20 cellular contexts compared by ENCODE assay signal in the genomic region with DNA sequence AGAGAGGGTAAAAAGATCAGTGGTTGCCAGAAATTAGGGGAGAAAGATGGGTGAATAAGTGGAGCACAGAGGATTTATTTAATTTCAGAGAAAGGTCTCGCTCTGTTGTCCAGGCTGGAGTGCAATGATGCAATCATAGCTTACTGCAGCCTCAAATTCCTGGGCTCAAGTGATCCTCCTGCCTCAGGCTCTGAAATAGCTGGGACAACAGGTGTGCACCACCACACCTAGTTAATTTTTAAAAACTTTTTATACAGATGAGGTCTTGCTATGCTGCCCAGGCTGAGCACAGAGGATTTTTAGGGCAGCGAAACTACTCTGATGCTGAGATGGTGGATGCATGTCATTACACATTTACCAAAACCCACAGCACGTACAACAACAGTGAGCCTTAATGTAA. TPM values are rescaled to one million over a fixed set of nuclear protein-coding genes. Genes with fewer than 3 reads are reported as not detected.
DNase-seq lines count a peak whose midpoint lies in the region; ATAC-seq, FAIRE-seq and TF ChIP-seq lines count a peak whose summit lies in the region.
"Had no signal": no experiment of that assay in that cellular context is flagged by ENCODE, and none has a peak within 500 bp of the region (broad histone marks: within the 10 kb centered on the region; RNA-seq: fewer than 3 reads in every experiment).

No MANE protein-coding gene starts in this region.

- no TSS peak for BruUV-seq in HepG2 (replicated peaks; lab: Mats Ljungman, UMichigan)
- no TSS peak for BruUV-seq in K562 (replicated peaks; lab: Mats Ljungman, UMichigan)

- H3K4me1 ChIP-seq in HepG2 (ENCODE audit: insufficient read depth, low read length), result peaks cover 9% of the 10 kb centered on the region; the same call in 1 of the 2 replicates
- peaks cover 0 to 35% (median 11%) of the 10 kb centered on the region in 4 donors for H3K4me1 ChIP-seq in right lobe of liver
- peaks cover 6% of the 10 kb centered on the region for H3K4me1 ChIP-seq in HEK293 (ENCODE audit: control insufficient read depth, insufficient read depth, low read length)
- no peaks in the 10 kb centered on the region for H3K4me1 ChIP-seq in K562 (replicated peaks in 1 of 2; ENCODE audit: control insufficient read depth in 2 of 2, insufficient read depth in 2 of 2, low read length in 2 of 2)

- DNase-seq in HepG2 (ENCODE audit: low spot score), result no peak
- DNase-seq in right lobe of liver, result no peak
- DNase-seq in K562 (ENCODE audit: extremely low read depth in 1 of 4, low spot score in 3 of 4), result no peak
- DNase-seq in urothelium cell line (ENCODE audit: low spot score), result no peak
- no peak for DNase-seq in GF-D8 (lab: John Stamatoyannopoulos, UW)
- DNase-seq in HPDE6-E6E7 (ENCODE audit: extremely low spot score), result no peak
- DNase-seq: AML-193; Caco-2; Calu3; CD4-positive, alpha-beta T cell; CD8-positive, alpha-beta T cell; DMS79 treated with DMSO at 0.1 percent for 48 hours had no signal

- peaks cover 5 to 51% of the 10 kb centered on the region in 2 experiments; a peak in 4 of 5 replicates for H3K27me3 ChIP-seq in HepG2 (ENCODE audit: control insufficient read depth in 1 of 2, insufficient read depth in 2 of 2, low read length in 2 of 2)
- H3K27me3 ChIP-seq in right lobe of liver, result no peaks in the 10 kb centered on the region
- H3K27me3 ChIP-seq in K562 (ENCODE audit: control insufficient read depth in 2 of 2, insufficient read depth in 2 of 2, low read length in 2 of 2), result peaks cover 8 to 22% of the 10 kb centered on the region in 2 experiments; a peak in 4 of 5 replicates

- TF ChIP-seq POLR2A in HepG2 (IDR thresholded peaks at IDR 0.05; ENCODE audit: insufficient read depth in 1 of 2, low read depth in 2 of 2, low read length in 2 of 2) (no peak), right lobe of liver (IDR thresholded peaks at IDR 0.05) (no peak), K562 (conservative IDR thresholded peaks at IDR 0.05) (no peak)

- POLR2A ChIA-PET in HepG2 (lab: Yijun Ruan, JAX) (no interaction called here), HEK293 (lab: Yijun Ruan, JAX) (no interaction called here), K562 (lab: Yijun Ruan, JAX) (interaction anchor here (0.7 kb wide), 2 partner anchors 19 to 21 kb away, joined by 3 read pairs; no protein-coding TSS in a partner anchor)

- CTCF ChIA-PET in HepG2 (lab: Yijun Ruan, JAX; ENCODE audit: low intra/inter-chr PET ratio, low total read pairs), result no interaction called here
- CTCF ChIA-PET in HEK293 (lab: Yijun Ruan, JAX), result no interaction called here
- CTCF ChIA-PET in K562 (lab: Yijun Ruan, JAX; ENCODE audit: low intra/inter-chr PET ratio), result no interaction called here

- H3K4me3 ChIP-seq in HepG2 (replicated peaks in 1 of 3; ENCODE audit: insufficient read depth in 1 of 3, low read depth in 2 of 3, low read length in 3 of 3), result no peak overlapping the region
- H3K4me3 ChIP-seq in right lobe of liver, result no peak overlapping the region
- no peak overlapping the region for H3K4me3 ChIP-seq in HEK293 (ENCODE audit: low read depth, low read length)
- no peak overlapping the region for H3K4me3 ChIP-seq in K562
- H3K4me3 ChIP-seq: A549; BLaER1 treated with 17β-estradiol and CSF1 and Interleukin-3, amounts not matched to agents 10 nM and 100 nM had no signal

- H2AFZ ChIP-seq in HepG2 (ENCODE audit: low read length), result no peak overlapping the region
- no peak overlapping the region for H2AFZ ChIP-seq in K562 (ENCODE audit: low read depth, low read length)

- 20% methylated on average over 3 of the region's 3 CpGs for WGBS in HepG2 (ENCODE audit: low lambda C conversion rate)
- 100% methylated on average over 3 of the region's 3 CpGs for WGBS in right lobe of liver (ENCODE audit: insufficient coverage, low coverage, low lambda C conversion rate, missing lambda C conversion rate)
- 12% methylated on average over 3 of the region's 3 CpGs for WGBS in K562 (ENCODE audit: insufficient coverage, low coverage, missing lambda C conversion rate)

- H3K27ac ChIP-seq in HepG2 (ENCODE audit: extremely low read length, insufficient read depth, low read length) (no peak overlapping the region), right lobe of liver (no peak overlapping the region), HEK293 (ENCODE audit: extremely low read depth, low read depth, low read length) (no peak overlapping the region), K562 (ENCODE audit: extremely low read depth, low read depth, low read length) (no peak overlapping the region)
- H3K27ac ChIP-seq: 22Rv1; A549; BLaER1 treated with 17β-estradiol and CSF1 and Interleukin-3, amounts not matched to agents 10 nM and 100 nM; C4-2B had no signal

- H3K79me2 ChIP-seq in HepG2 (ENCODE audit: insufficient read depth, low read length), result no peaks in the 10 kb centered on the region
- H3K79me2 ChIP-seq in K562 (ENCODE audit: control insufficient read depth, insufficient read depth, low read length), result no peaks in the 10 kb centered on the region

- FAIRE-seq in HepG2 (lab: Jason Lieb, UNC) (no peak), K562 (lab: Jason Lieb, UNC) (no peak), urothelium cell line (lab: Jason Lieb, UNC) (peak; percentile 53)
- FAIRE-seq: A549, D721Med, G401.6 had no signal

- H3K9me1 ChIP-seq in K562 (ENCODE audit: control insufficient read depth, insufficient read depth, low read length), result no peaks in the 10 kb centered on the region

- no peak overlapping the region for H3K9ac ChIP-seq in HepG2 (ENCODE audit: insufficient read depth, low read depth, low read length)
- no peak overlapping the region for H3K9ac ChIP-seq in K562 (ENCODE audit: insufficient read depth in 1 of 2, low read depth in 2 of 2, low read length in 2 of 2)
- H3K9ac ChIP-seq: BLaER1 treated with 17β-estradiol and CSF1 and Interleukin-3, amounts not matched to agents 10 nM and 100 nM had no signal

- no peak overlapping the region for H3K4me2 ChIP-seq in HepG2 (ENCODE audit: low read depth, low read length)
- H3K4me2 ChIP-seq in K562 (ENCODE audit: insufficient read depth, low read length), result no peak overlapping the region
- H3K4me2 ChIP-seq: A549; BLaER1 treated with 17β-estradiol and CSF1 and Interleukin-3, amounts not matched to agents 10 nM and 100 nM had no signal

- TF ChIP-seq RAD21 in HepG2 (CRISPR knock-in tag; IDR thresholded peaks at IDR 0.05) (no peak), K562 (CRISPR knock-in tag; conservative IDR thresholded peaks at IDR 0.05 in 1 of 2, IDR thresholded peaks at IDR 0.05 in 1 of 2) (no peak)

- H3K36me3 ChIP-seq in HepG2 (replicated peaks in 1 of 2; ENCODE audit: control insufficient read depth in 1 of 2, insufficient read depth in 2 of 2, low read length in 2 of 2), result no peaks in the 10 kb centered on the region
- no peaks in the 10 kb centered on the region for H3K36me3 ChIP-seq in right lobe of liver
- no peaks in the 10 kb centered on the region for H3K36me3 ChIP-seq in HEK293 (ENCODE audit: control insufficient read depth in 2 of 2, insufficient read depth in 1 of 2, low read length in 2 of 2)
- H3K36me3 ChIP-seq in K562 (ENCODE audit: control insufficient read depth, insufficient read depth, low read length), result no peaks in the 10 kb centered on the region
- H3K36me3 ChIP-seq: BLaER1 treated with 17β-estradiol and CSF1 and Interleukin-3, amounts not matched to agents 10 nM and 100 nM had no signal

- TF ChIP-seq EP300 in HepG2 (IDR thresholded peaks at IDR 0.05; ENCODE audit: low read depth in 2 of 2, low read length in 2 of 2), result no peak
- no peak for TF ChIP-seq EP300 in HepG2 (CRISPR knock-in tag; IDR thresholded peaks at IDR 0.05; ENCODE audit: borderline replicate concordance)
- no peak for TF ChIP-seq EP300 in K562 (IDR thresholded peaks at IDR 0.05; ENCODE audit: low read length)

- intact Hi-C loops in HepG2 (cut with micrococcal nuclease; ENCODE audit: unreplicated experiment) (no loop called here), right lobe of liver (cut with DNase I) (no loop called here), K562 (cut with micrococcal nuclease) (no loop called here)

- ATAC-seq in HepG2 (no peak), right lobe of liver (no peak), K562 (no peak), GM21576 (IDR thresholded peaks at IDR 0.05; ENCODE audit: unreplicated experiment) (no peak)
- ATAC-seq: A549; CD8-positive, alpha-beta T cell had no signal

- TF ChIP-seq CTCF in HepG2 (CRISPR knock-in tag; IDR thresholded peaks at IDR 0.05), result no peak
- TF ChIP-seq CTCF in right lobe of liver (IDR thresholded peaks at IDR 0.05), result no peak
- no peak for TF ChIP-seq CTCF in HEK293 (tag by site-specific recombination; IDR thresholded peaks at IDR 0.05)
- no peak for TF ChIP-seq CTCF in K562 (IDR thresholded peaks at IDR 0.05 in 2 of 3, conservative IDR thresholded peaks at IDR 0.05 in 1 of 3; ENCODE audit: insufficient read depth in 2 of 3, low read depth in 1 of 3, low read length in 3 of 3)

- no peaks in the 10 kb centered on the region for H3K9me3 ChIP-seq in HepG2 (ENCODE audit: low read length)
- H3K9me3 ChIP-seq in right lobe of liver, result no peaks in the 10 kb centered on the region
- no peaks in the 10 kb centered on the region for H3K9me3 ChIP-seq in HEK293 (ENCODE audit: control insufficient read depth, insufficient read depth, low read depth, low read length)
- H3K9me3 ChIP-seq in K562 (replicated peaks; ENCODE audit: control insufficient read depth, insufficient read depth, low read depth, low read length), result no peaks in the 10 kb centered on the region
- H3K9me3 ChIP-seq: A549; BLaER1 treated with 17β-estradiol and CSF1 and Interleukin-3, amounts not matched to agents 10 nM and 100 nM; Caco-2 had no signal

- in situ Hi-C loops in HepG2 (cut with HindIII; ENCODE audit: extremely low pct_ligation_motif_present, low pct_unique_long_range_greater_than_20kb), result no loop called here
- in situ Hi-C loops in K562 (cut with MboI), result no loop called here

- H4K20me1 ChIP-seq in HepG2 (ENCODE audit: insufficient read depth, low read length) (no peaks in the 10 kb centered on the region), K562 (replicated peaks; ENCODE audit: control insufficient read depth, insufficient read depth, low read length) (no peaks in the 10 kb centered on the region)

RNA-seq across cellular contexts. Expression of gene TLE3, which starts 20.9 kb away (rescaled TPM):
- total RNA-seq in HepG2 (2016; rRNA removed; fragmentation: Illumina TruSeq; extraction: Trizol), result 11.9 TPM in 2 replicates
- 4.3 and 4.6 TPM in 2 replicates for total RNA-seq in HepG2 (2016; cell fraction: cytosol; rRNA removed; fragmentation: Illumina TruSeq; extraction: Trizol; ENCODE audit: low read depth)
- total RNA-seq in HepG2 (2016; cell fraction: insoluble cytoplasmic fraction; rRNA removed; fragmentation: Illumina TruSeq; extraction: Trizol), result 11.3 and 13.4 TPM in 2 replicates
- total RNA-seq in HepG2 (2016; cell fraction: membrane; rRNA removed; fragmentation: Illumina TruSeq; extraction: Trizol), result 6.8 and 8.2 TPM in 2 replicates
- 17.8 and 18.8 TPM in 2 replicates for total RNA-seq in HepG2 (2016; cell fraction: nucleus; rRNA removed; fragmentation: Illumina TruSeq; extraction: Trizol)
- polyA plus RNA-seq in HepG2 (2011; rRNA removed), result 10.8 and 13.8 TPM in 2 replicates
- 7.1 and 8.6 TPM in 2 replicates for polyA plus RNA-seq in HepG2 (2011; cell fraction: cytosol; rRNA removed)
- polyA plus RNA-seq in HepG2 (2011; cell fraction: nucleus; rRNA removed), result 48.8 and 69.4 TPM in 2 replicates
- polyA plus RNA-seq in HepG2 (2012), result 21.9 and 27.0 TPM in 2 replicates
- polyA plus RNA-seq in HepG2 (2016; cell fraction: cytosol; fragmentation: Illumina TruSeq; extraction: Trizol; ENCODE audit: low read depth), result 0.89 and 1.1 TPM in 2 replicates
- polyA plus RNA-seq in HepG2 (2016; cell fraction: insoluble cytoplasmic fraction; fragmentation: Illumina TruSeq; extraction: Trizol; ENCODE audit: low read depth), result 11.5 and 15.8 TPM in 2 replicates
- 2.4 and 4.2 TPM in 2 replicates for polyA plus RNA-seq in HepG2 (2016; cell fraction: membrane; fragmentation: Illumina TruSeq; extraction: Trizol; ENCODE audit: low read depth)
- 22.7 and 23.0 TPM in 2 replicates for polyA plus RNA-seq in HepG2 (2016; cell fraction: nucleus; fragmentation: Illumina TruSeq; extraction: Trizol; ENCODE audit: insufficient read depth, low read depth)
- 51.1 and 121 TPM in 2 replicates for polyA minus RNA-seq in HepG2 (2011; rRNA and poly(A)+ RNA removed; ENCODE audit: low replicate concordance)
- 16.1 and 16.6 TPM in 2 replicates for polyA minus RNA-seq in HepG2 (2011; cell fraction: cytosol; rRNA and poly(A)+ RNA removed)
- polyA minus RNA-seq in HepG2 (2011; cell fraction: nucleus; rRNA and poly(A)+ RNA removed), result 57.1 and 60.3 TPM in 2 replicates
- total RNA-seq in right lobe of liver, result 10 to 100 TPM in 5 of 6 experiments, 1 to 10 TPM in 1; 8.9 to 38.2 (median 21.2) TPM
- total RNA-seq in K562 (2011; cell fraction: chromatin; rRNA removed; ENCODE audit: low replicate concordance), result 47.5 and 98.2 TPM in 2 replicates
- total RNA-seq in K562 (2011; cell fraction: nucleolus; rRNA removed), result 56.7 and 69.2 TPM in 2 replicates
- total RNA-seq in K562 (2011; cell fraction: nucleoplasm; rRNA removed), result 49.1 and 56.6 TPM in 2 replicates
- total RNA-seq in K562 (2014; rRNA removed), result 26.9 and 31.6 TPM in 2 replicates
- total RNA-seq in K562 (2014; rRNA removed; fragmentation: Illumina TruSeq; extraction: Trizol), result 13.4 and 14.2 TPM in 2 replicates
- total RNA-seq in K562 (2015; rRNA removed; fragmentation: Illumina TruSeq; extraction: Trizol), result 14.1 and 14.3 TPM in 2 replicates
- 78.3 and 84.2 TPM in 2 replicates for total RNA-seq in K562 (2021)
- polyA plus RNA-seq in K562 (2011; rRNA removed), result 6.4 and 14.8 TPM in 2 replicates
- polyA plus RNA-seq in K562 (2011; cell fraction: cytosol; rRNA removed), result 8.4 and 9.7 TPM in 2 replicates
- polyA plus RNA-seq in K562 (2011; cell fraction: nucleus; rRNA removed), result 34.5 and 47.6 TPM in 2 replicates
- 33.7 and 52.9 TPM in 2 replicates for polyA plus RNA-seq in K562 (2012)
- polyA plus RNA-seq in K562 (2014; fragmentation: Illumina TruSeq; extraction: Trizol), result 14.4 and 30.2 TPM in 2 replicates
- 1 to 10 TPM; 1.5 to 2.3 TPM for polyA plus RNA-seq in K562 (2014; fragmentation: Nextera tagmentation; extraction: Ambion mirVana)
- 21.1 and 25.2 TPM in 2 replicates for polyA plus RNA-seq in K562 (2014; rRNA removed)
- 32.3 and 47.1 TPM in 2 replicates for polyA minus RNA-seq in K562 (2011; rRNA and poly(A)+ RNA removed)
- 34.6 and 56.1 TPM in 2 replicates for polyA minus RNA-seq in K562 (2011; cell fraction: cytosol; rRNA and poly(A)+ RNA removed)
- polyA minus RNA-seq in K562 (2011; cell fraction: nucleus; rRNA and poly(A)+ RNA removed), result 45.1 and 56.8 TPM in 2 replicates

Comparison
In these comparisons a context has a peak if more than half of its experiments do, and no peak if none do; other contexts are left out.
1. Of the 241 proteins assayed by ChIP-seq in both HepG2 and K562: peak only in HepG2: none; only in K562: CEBPB and ZNF121; in both: none; in neither: 236; mixed calls (peak in some experiments, not most) for 3.